Comparison of ENCODE assay signal across 8 cellular contexts in the genomic region with DNA sequence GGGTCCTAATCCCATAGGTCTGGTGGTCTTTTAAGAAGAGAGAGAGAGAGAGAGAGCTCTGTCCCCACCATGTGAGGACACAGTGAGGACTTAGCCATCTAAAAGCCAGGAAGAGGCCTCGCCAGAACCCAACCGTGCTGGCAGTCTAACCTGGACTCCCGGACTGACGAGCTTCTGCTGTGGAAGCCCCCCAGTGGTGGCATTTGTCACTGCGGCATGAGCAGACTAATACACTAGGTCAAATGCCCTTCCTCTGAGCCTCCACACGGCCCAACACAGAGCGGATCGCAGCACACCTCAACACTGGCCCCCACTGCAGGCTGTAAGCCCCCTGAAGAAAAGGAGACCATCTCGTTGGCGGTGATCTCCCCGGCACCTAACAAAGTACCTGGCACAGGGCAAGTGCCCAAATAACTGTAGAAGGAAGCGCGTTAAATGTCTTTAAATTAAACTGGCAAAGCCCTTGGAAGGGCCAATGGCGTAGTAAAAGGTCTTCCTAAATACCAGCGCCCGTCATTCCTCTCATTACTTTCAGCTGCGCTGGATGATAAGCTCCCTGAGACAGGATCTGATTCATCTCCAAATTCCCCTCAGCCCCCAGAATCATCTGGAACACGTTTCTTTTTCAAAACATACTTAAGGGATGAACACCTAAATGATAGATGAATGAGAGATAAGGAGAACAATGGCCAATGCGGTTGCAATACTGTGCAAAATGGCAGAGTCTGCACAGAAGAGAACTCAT.
DNase-seq lines count a peak whose midpoint lies in the region; ATAC-seq, FAIRE-seq and TF ChIP-seq lines count a peak whose summit lies in the region.

No MANE protein-coding gene starts in this region.

- H3K4me1 ChIP-seq in DND-41 (ENCODE audit: insufficient read depth, low read length) (no peaks in the 10 kb centered on the region), PC-3 (ENCODE audit: insufficient read depth, low read length) (peaks cover 44% of the 10 kb centered on the region), pancreas (no peaks in the 10 kb centered on the region), thoracic aorta (ENCODE audit: control insufficient read depth in 1 of 2, low read depth in 2 of 2) (peaks cover 18 to 45% of the 10 kb centered on the region in 2 donors)

- H3K9ac ChIP-seq in DND-41 (ENCODE audit: low read depth, low read length) (no peak overlapping the region), PC-3 (ENCODE audit: low read length) (peak overlapping the region; percentile 67)

- FAIRE-seq in pancreas (lab: Jason Lieb, UNC) = no peak
- no peak for FAIRE-seq in H54 (lab: Jason Lieb, UNC)

- ATAC-seq in DND-41 (ENCODE audit: insufficient read depth, low read depth) = peak; percentile 85
- ATAC-seq in PC-3 = peak; percentile 72
- peak; percentile 71 to 90 (median 84) for ATAC-seq in pancreas
- no peak for ATAC-seq in thoracic aorta (ENCODE audit: insufficient number of reproducible peaks, low FRiP score, low read depth)

- no peaks in the 10 kb centered on the region for H3K79me2 ChIP-seq in DND-41 (ENCODE audit: insufficient read depth, low read length)
- H3K79me2 ChIP-seq in PC-3 (ENCODE audit: low read length) = peaks cover 73% of the 10 kb centered on the region

- no peaks in the 10 kb centered on the region for H3K9me2 ChIP-seq in PC-3 (replicated peaks; ENCODE audit: low read length)

- no peak overlapping the region for H3K4me2 ChIP-seq in DND-41 (ENCODE audit: insufficient read depth, low read length)
- peak overlapping the region; percentile 73 for H3K4me2 ChIP-seq in PC-3 (ENCODE audit: low read length)

- no TSS peak for BruUV-seq in PC-3 (replicated peaks; lab: Mats Ljungman, UMichigan)

- H2AFZ ChIP-seq in DND-41 (ENCODE audit: low read depth, low read length) (no peak overlapping the region), PC-3 (ENCODE audit: low read length) (peak overlapping the region; percentile 46; the same call in 1 of the 2 replicates)

- H3K27ac ChIP-seq in DND-41 (ENCODE audit: low read length) = no peak overlapping the region
- H3K27ac ChIP-seq in PC-3 (ENCODE audit: low read length) = peak overlapping the region; percentile 96
- no peak overlapping the region for H3K27ac ChIP-seq in pancreas
- H3K27ac ChIP-seq in thoracic aorta = peak overlapping the region in 1 of 2 donors; percentile 91

- H3K36me3 ChIP-seq in DND-41 (ENCODE audit: insufficient read depth, low read length) (no peaks in the 10 kb centered on the region), PC-3 (ENCODE audit: low read depth, low read length) (peaks cover 25% of the 10 kb centered on the region), pancreas (no peaks in the 10 kb centered on the region), thoracic aorta (no peaks in the 10 kb centered on the region)

- H3K27me3 ChIP-seq in DND-41 (ENCODE audit: insufficient read depth, low read length, poor library complexity) = peaks cover 3% of the 10 kb centered on the region
- no peaks in the 10 kb centered on the region for H3K27me3 ChIP-seq in PC-3 (ENCODE audit: low read length)
- no peaks in the 10 kb centered on the region for H3K27me3 ChIP-seq in pancreas
- no peaks in the 10 kb centered on the region for H3K27me3 ChIP-seq in thoracic aorta (replicated peaks; ENCODE audit: insufficient read depth)

- H4K20me1 ChIP-seq in DND-41 (ENCODE audit: insufficient read depth, low read length) = no peaks in the 10 kb centered on the region
- H4K20me1 ChIP-seq in PC-3 (ENCODE audit: low read length) = no peaks in the 10 kb centered on the region

- CTCF ChIA-PET in PC-3 (lab: Charles Lee) = interaction anchor here (0.9 to 1.4 kb wide), 3 partner anchors 39 to 85 kb away, joined by 3 read pairs; no protein-coding TSS in a partner anchor

- POLR2A ChIA-PET in PC-3 (lab: Charles Lee; ENCODE audit: unreplicated experiment) = no interaction called here

- WGBS in pancreas, 2 donors = 62 to 67% methylated on average over 19 of the region's 19 CpGs

- intact Hi-C loops in PC-3 (cut with micrococcal nuclease) (loop anchor here (2.0 kb wide), 1 partner anchor 46 kb away; no protein-coding TSS in a partner anchor), pancreas (cut with DNase I) (no loop called here)

- no peaks in the 10 kb centered on the region for H3K9me3 ChIP-seq in DND-41 (ENCODE audit: insufficient read depth, low read length, severe bottlenecking)
- H3K9me3 ChIP-seq in PC-3 (ENCODE audit: low read length) = no peaks in the 10 kb centered on the region
- H3K9me3 ChIP-seq in pancreas = no peaks in the 10 kb centered on the region
- no peaks in the 10 kb centered on the region for H3K9me3 ChIP-seq in thoracic aorta

- DNase-seq in DND-41 = peak; percentile 58
- DNase-seq in HFF-Myc (ENCODE audit: extremely low read depth, low read depth) = peak; percentile 81
- peak; percentile 89 for DNase-seq in PC-3
- peak; percentile 81 to 85 for DNase-seq in activated T-cell treated with anti-CD3 and anti-CD28 coated beads, Interleukin-2, amount 50 U/mL, for 48 hours
- peak; percentile 99 for DNase-seq in fibroblast of the aortic adventitia (ENCODE audit: low read depth)
- DNase-seq in pancreas = peak; percentile 49 to 87 (median 74)
- peak; percentile 33 for DNase-seq in thoracic aorta (ENCODE audit: low spot score)
- DNase-seq in H54 (ENCODE audit: insufficient read length, low spot score) = no peak

- H3K4me3 ChIP-seq in DND-41 (ENCODE audit: low read depth in 1 of 2, low read length in 2 of 2) (no peak overlapping the region), HFF-Myc (replicated peaks; ENCODE audit: low read depth, low read length) (no peak overlapping the region), PC-3 (ENCODE audit: low read length) (peak overlapping the region; percentile 45; the same call in 1 of the 2 replicates), fibroblast of the aortic adventitia (ENCODE audit: low read depth, low read length) (peak overlapping the region; percentile 22), pancreas (no peak overlapping the region), thoracic aorta (no peak overlapping the region)

- TF ChIP-seq CTCF in DND-41 (IDR thresholded peaks at IDR 0.05; ENCODE audit: borderline replicate concordance, extremely low read depth, low read length, poor library complexity, severe bottlenecking) (peak; percentile 75), HFF-Myc (IDR thresholded peaks at IDR 0.05; ENCODE audit: low read depth, low read length, missing control alignments) (peak; percentile 69), PC-3 (conservative IDR thresholded peaks at IDR 0.05; ENCODE audit: low read depth, low read length) (peak; percentile 67), fibroblast of the aortic adventitia (IDR thresholded peaks at IDR 0.05; ENCODE audit: insufficient read depth, low read length) (peak; percentile 71), pancreas (IDR thresholded peaks at IDR 0.05) (peak; percentile 29 to 56 (median 44)), thoracic aorta (IDR thresholded peaks at IDR 0.05) (peak; percentile 74)

- peaks cover 26% of the 10 kb centered on the region for H3F3A ChIP-seq in PC-3 (ENCODE audit: low read length, unreplicated experiment)

- TF ChIP-seq POLR2A in H54 (IDR thresholded peaks at IDR 0.05; ENCODE audit: low read depth, low read length) = no peak

Comparison
In these comparisons a context has a peak if more than half of its experiments do, and no peak if none do; other contexts are left out.
1. H3K4me3 ChIP-seq: peak in PC-3 (single experiment) and fibroblast of the aortic adventitia (single experiment); none in DND-41 (0 of 2), HFF-Myc (single experiment), pancreas (0 of 4) and thoracic aorta (single experiment).
2. Peak in every context shown above with its lines, with median percentiles within 50 percentile points of each other: CTCF ChIP-seq.